In genomic region chr7:6536262-6536770, GRCh38 we compare ENCODE assay signal across 1 cellular context.
TF ChIP-seq lines count a peak whose summit lies in the region.

No MANE protein-coding gene starts in this region.

TF ChIP-seq in K562, 482 proteins besides CTCF, POLR2A, EP300 and RAD21:
- no peak for TF ChIP-seq PRMT5 (CRISPR knock-in tag; IDR thresholded peaks at IDR 0.05)
- peak; percentile 40; the same call in 1 of the 2 replicates for TF ChIP-seq PKNOX1 (IDR thresholded peaks at IDR 0.05)
TF ChIP-seq in K562: peak in this region for 1.
